13 cellular contexts compared by ENCODE assay signal in the genomic region with DNA sequence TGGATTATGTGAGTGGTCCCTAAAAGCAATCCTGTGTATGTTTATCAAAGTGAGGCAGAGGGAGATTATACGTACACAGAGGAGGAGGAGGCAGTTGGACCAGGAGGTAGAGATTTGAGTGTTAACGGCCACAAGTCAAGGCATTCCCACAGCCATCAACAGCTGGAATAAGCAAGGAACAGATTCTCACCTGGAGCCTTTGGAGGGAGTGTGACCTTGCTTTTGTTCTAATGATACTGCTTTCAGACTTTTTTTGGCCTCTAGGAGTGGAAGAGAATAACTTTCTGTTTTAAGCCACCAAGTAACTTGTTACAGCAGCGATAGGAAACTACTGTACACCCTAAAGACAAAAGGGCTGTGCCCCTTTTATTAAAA. TPM values are rescaled to one million over a fixed set of nuclear protein-coding genes. Genes with fewer than 3 reads are reported as not detected.
A peak's percentile ranks its signal among the peaks of the same experiment; 100 is the strongest.
DNase-seq lines count a peak whose midpoint lies in the region; ATAC-seq and TF ChIP-seq lines count a peak whose summit lies in the region.
"Had no signal": no experiment of that assay in that cellular context is flagged by ENCODE, and none has a peak within 500 bp of the region (broad histone marks: within the 10 kb centered on the region; RNA-seq: fewer than 3 reads in every experiment).

No MANE protein-coding gene starts in this region.

- H3K9me3 Mint-ChIP-seq in activated naive CD4-positive, alpha-beta T cell treated with anti-CD3 and anti-CD28 coated beads, Interleukin-2, amount 50 U/mL, for 24 hours, result no peaks in the 10 kb centered on the region
- peaks cover 26% of the 10 kb centered on the region for H3K9me3 Mint-ChIP-seq in WTC11

- no peak for DNase-seq in activated naive CD4-positive, alpha-beta T cell (lab: John Stamatoyannopoulos, UW)
- DNase-seq in WTC11 (ENCODE audit: low spot score) (no peak), left kidney (ENCODE audit: low read depth, low spot score) (peak; percentile 50), DMS53 treated with DMSO at 0.1 percent for 48 hours (lab: John Stamatoyannopoulos, UW; ENCODE audit: unreplicated experiment) (no peak), anterior cingulate cortex (lab: John Stamatoyannopoulos, UW) (no peak), kidney tubule cell (ENCODE audit: low spot score) (no peak)
- DNase-seq: Karpas-422, mucosa of descending colon, NCI-H2081 treated with DMSO at 0.1 percent for 48 hours had no signal

- no peak; the same call in 1 of the 2 replicates for ATAC-seq in WTC11
- ATAC-seq: mucosa of descending colon had no signal

- CTCF ChIA-PET in WTC11 (lab: Charles Lee), result interaction anchor here (0.6 kb wide), 2 partner anchors 228 to 247 kb away, joined by 3 read pairs; no protein-coding TSS in a partner anchor

- H3K9me3 ChIP-seq in stomach smooth muscle (ENCODE audit: control insufficient read depth in 2 of 2, low read length in 2 of 2), result no peaks in the 10 kb centered on the region
- H3K9me3 ChIP-seq: mucosa of descending colon had no signal

- H3K4me1 ChIP-seq in stomach smooth muscle (ENCODE audit: control insufficient read depth, insufficient read depth, low read length), result peaks cover 4% of the 10 kb centered on the region

- peaks cover 12% of the 10 kb centered on the region for H3K36me3 Mint-ChIP-seq in activated naive CD4-positive, alpha-beta T cell treated with anti-CD3 and anti-CD28 coated beads, Interleukin-2, amount 50 U/mL, for 24 hours
- peaks cover 19% of the 10 kb centered on the region for H3K36me3 Mint-ChIP-seq in WTC11

- H3K27ac Mint-ChIP-seq in activated naive CD4-positive, alpha-beta T cell treated with anti-CD3 and anti-CD28 coated beads, Interleukin-2, amount 50 U/mL, for 24 hours, result peak overlapping the region; percentile 70
- H3K27ac Mint-ChIP-seq in WTC11, result peak overlapping the region; percentile 66

- H3K4me3 ChIP-seq in stomach smooth muscle (ENCODE audit: low read length in 2 of 2), result peak overlapping the region; percentile 39 to 40
- H3K4me3 ChIP-seq: mucosa of descending colon, skin epidermis had no signal

- peak overlapping the region; percentile 60 for H3K27ac ChIP-seq in stomach smooth muscle (ENCODE audit: low read length)

- peak overlapping the region; percentile 22 to 26 for H3K9ac ChIP-seq in stomach smooth muscle (ENCODE audit: low read length in 2 of 2)

- POLR2A ChIA-PET in WTC11 (lab: Charles Lee), result interaction anchor here (0.5 to 0.6 kb wide), 2 partner anchors 41 to 1362 kb away, joined by 3 to 5 read pairs; no protein-coding TSS in a partner anchor

- no peaks in the 10 kb centered on the region for H3K27me3 Mint-ChIP-seq in activated naive CD4-positive, alpha-beta T cell treated with anti-CD3 and anti-CD28 coated beads, Interleukin-2, amount 50 U/mL, for 24 hours
- no peaks in the 10 kb centered on the region for H3K27me3 Mint-ChIP-seq in WTC11 (ENCODE audit: low read depth)

- H3K36me3 ChIP-seq in stomach smooth muscle (ENCODE audit: control insufficient read depth in 2 of 2, insufficient read depth in 2 of 2, low read length in 2 of 2), result no peaks in the 10 kb centered on the region
- H3K36me3 ChIP-seq: ascending aorta had no signal

- TF ChIP-seq CTCF in WTC11 (IDR thresholded peaks at IDR 0.05), result no peak

- H3K4me1 Mint-ChIP-seq in activated naive CD4-positive, alpha-beta T cell treated with anti-CD3 and anti-CD28 coated beads, Interleukin-2, amount 50 U/mL, for 24 hours, result peaks cover 59% of the 10 kb centered on the region
- peaks cover 39% of the 10 kb centered on the region for H3K4me1 Mint-ChIP-seq in WTC11

- H3K27me3 ChIP-seq in stomach smooth muscle (ENCODE audit: control insufficient read depth in 1 of 2, insufficient read depth in 2 of 2, low read length in 2 of 2), result no peaks in the 10 kb centered on the region
- H3K27me3 ChIP-seq: ascending aorta had no signal

- peak overlapping the region; percentile 50 for H3K4me3 Mint-ChIP-seq in activated naive CD4-positive, alpha-beta T cell treated with anti-CD3 and anti-CD28 coated beads, Interleukin-2, amount 50 U/mL, for 24 hours
- no peak overlapping the region for H3K4me3 Mint-ChIP-seq in WTC11

TF ChIP-seq in WTC11, 78 proteins besides CTCF, POLR2A, EP300 and RAD21:
- TF ChIP-seq GRHL2 (CRISPR knock-in tag; IDR thresholded peaks at IDR 0.05; ENCODE audit: insufficient replicate concordance, severe bottlenecking) (no peak), FOXK1 (CRISPR knock-in tag; IDR thresholded peaks at IDR 0.05) (no peak), ZNF263 (CRISPR knock-in tag; IDR thresholded peaks at IDR 0.05; ENCODE audit: low read depth) (no peak), EMX1 (CRISPR knock-in tag; IDR thresholded peaks at IDR 0.05) (no peak), JUN (CRISPR knock-in tag; IDR thresholded peaks at IDR 0.05) (no peak)
- TF ChIP-seq, protein P1, sequence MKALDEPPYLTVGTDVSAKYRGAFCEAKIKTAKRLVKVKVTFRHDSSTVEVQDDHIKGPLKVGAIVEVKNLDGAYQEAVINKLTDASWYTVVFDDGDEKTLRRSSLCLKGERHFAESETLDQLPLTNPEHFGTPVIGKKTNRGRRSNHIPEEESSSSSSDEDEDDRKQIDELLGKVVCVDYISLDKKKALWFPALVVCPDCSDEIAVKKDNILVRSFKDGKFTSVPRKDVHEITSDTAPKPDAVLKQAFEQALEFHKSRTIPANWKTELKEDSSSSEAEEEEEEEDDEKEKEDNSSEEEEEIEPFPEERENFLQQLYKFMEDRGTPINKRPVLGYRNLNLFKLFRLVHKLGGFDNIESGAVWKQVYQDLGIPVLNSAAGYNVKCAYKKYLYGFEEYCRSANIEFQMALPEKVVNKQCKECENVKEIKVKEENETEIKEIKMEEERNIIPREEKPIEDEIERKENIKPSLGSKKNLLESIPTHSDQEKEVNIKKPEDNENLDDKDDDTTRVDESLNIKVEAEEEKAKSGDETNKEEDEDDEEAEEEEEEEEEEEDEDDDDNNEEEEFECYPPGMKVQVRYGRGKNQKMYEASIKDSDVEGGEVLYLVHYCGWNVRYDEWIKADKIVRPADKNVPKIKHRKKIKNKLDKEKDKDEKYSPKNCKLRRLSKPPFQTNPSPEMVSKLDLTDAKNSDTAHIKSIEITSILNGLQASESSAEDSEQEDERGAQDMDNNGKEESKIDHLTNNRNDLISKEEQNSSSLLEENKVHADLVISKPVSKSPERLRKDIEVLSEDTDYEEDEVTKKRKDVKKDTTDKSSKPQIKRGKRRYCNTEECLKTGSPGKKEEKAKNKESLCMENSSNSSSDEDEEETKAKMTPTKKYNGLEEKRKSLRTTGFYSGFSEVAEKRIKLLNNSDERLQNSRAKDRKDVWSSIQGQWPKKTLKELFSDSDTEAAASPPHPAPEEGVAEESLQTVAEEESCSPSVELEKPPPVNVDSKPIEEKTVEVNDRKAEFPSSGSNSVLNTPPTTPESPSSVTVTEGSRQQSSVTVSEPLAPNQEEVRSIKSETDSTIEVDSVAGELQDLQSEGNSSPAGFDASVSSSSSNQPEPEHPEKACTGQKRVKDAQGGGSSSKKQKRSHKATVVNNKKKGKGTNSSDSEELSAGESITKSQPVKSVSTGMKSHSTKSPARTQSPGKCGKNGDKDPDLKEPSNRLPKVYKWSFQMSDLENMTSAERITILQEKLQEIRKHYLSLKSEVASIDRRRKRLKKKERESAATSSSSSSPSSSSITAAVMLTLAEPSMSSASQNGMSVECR (CRISPR knock-in tag; IDR thresholded peaks at IDR 0.05; ENCODE audit: borderline replicate concordance), result no peak
- TF ChIP-seq, protein P2, sequence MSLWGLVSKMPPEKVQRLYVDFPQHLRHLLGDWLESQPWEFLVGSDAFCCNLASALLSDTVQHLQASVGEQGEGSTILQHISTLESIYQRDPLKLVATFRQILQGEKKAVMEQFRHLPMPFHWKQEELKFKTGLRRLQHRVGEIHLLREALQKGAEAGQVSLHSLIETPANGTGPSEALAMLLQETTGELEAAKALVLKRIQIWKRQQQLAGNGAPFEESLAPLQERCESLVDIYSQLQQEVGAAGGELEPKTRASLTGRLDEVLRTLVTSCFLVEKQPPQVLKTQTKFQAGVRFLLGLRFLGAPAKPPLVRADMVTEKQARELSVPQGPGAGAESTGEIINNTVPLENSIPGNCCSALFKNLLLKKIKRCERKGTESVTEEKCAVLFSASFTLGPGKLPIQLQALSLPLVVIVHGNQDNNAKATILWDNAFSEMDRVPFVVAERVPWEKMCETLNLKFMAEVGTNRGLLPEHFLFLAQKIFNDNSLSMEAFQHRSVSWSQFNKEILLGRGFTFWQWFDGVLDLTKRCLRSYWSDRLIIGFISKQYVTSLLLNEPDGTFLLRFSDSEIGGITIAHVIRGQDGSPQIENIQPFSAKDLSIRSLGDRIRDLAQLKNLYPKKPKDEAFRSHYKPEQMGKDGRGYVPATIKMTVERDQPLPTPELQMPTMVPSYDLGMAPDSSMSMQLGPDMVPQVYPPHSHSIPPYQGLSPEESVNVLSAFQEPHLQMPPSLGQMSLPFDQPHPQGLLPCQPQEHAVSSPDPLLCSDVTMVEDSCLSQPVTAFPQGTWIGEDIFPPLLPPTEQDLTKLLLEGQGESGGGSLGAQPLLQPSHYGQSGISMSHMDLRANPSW (CRISPR knock-in tag; conservative IDR thresholded peaks at IDR 0.05; ENCODE audit: low read depth), result no peak

RNA-seq across cellular contexts. Expression of a gene that starts 18.1 kb away (rescaled TPM):
- total RNA-seq in WTC11 (2021), result 18.9 to 22.3 TPM (median 22.1 TPM) in 3 replicates
